ENCODE assay signal across 2 cellular contexts in the genomic region with DNA sequence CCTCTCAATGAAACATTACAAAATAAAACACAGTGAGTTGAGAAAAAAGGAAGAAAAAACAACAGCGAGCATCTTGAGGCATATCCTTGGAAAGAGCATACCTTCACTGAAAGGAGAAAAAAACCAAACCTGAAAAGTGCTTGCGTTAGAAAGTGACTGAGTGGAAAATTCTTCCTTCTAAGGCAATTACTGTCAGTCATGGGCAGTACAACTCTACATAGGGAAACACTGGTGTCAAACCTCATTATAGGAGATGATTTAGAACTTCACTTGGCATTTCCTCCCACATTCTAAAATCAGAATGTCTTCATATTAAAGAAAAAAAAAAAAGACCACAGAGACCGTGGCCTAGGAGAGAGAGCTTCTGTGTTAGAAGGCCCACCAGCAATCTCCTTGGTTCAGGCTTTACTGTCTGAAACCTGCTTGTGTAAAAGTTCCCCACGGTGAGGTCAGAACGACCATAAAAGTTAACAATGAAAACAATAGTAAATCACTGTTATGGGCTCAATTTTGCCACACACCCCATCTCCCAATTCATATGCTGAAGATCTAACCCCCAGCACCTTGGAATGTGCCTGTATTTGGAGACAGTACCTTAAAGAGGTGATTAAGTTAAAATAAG.
TF ChIP-seq lines count a peak whose summit lies in the region.

No MANE protein-coding gene starts in this region.

TF ChIP-seq in HEK293, 187 proteins besides CTCF, POLR2A, EP300 and RAD21 (continued from another document):
- TF ChIP-seq, protein P1, sequence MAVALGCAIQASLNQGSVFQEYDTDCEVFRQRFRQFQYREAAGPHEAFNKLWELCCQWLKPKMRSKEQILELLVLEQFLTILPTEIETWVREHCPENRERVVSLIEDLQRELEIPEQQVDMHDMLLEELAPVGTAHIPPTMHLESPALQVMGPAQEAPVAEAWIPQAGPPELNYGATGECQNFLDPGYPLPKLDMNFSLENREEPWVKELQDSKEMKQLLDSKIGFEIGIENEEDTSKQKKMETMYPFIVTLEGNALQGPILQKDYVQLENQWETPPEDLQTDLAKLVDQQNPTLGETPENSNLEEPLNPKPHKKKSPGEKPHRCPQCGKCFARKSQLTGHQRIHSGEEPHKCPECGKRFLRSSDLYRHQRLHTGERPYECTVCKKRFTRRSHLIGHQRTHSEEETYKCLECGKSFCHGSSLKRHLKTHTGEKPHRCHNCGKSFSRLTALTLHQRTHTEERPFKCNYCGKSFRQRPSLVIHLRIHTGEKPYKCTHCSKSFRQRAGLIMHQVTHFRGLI (tag by site-specific recombination; IDR thresholded peaks at IDR 0.05): peak; percentile 68; the same call in 1 of the 2 replicates

TF ChIP-seq in neural cell, 6 proteins besides CTCF, POLR2A, EP300 and RAD21 (continued from another document):
- TF ChIP-seq, protein P2, sequence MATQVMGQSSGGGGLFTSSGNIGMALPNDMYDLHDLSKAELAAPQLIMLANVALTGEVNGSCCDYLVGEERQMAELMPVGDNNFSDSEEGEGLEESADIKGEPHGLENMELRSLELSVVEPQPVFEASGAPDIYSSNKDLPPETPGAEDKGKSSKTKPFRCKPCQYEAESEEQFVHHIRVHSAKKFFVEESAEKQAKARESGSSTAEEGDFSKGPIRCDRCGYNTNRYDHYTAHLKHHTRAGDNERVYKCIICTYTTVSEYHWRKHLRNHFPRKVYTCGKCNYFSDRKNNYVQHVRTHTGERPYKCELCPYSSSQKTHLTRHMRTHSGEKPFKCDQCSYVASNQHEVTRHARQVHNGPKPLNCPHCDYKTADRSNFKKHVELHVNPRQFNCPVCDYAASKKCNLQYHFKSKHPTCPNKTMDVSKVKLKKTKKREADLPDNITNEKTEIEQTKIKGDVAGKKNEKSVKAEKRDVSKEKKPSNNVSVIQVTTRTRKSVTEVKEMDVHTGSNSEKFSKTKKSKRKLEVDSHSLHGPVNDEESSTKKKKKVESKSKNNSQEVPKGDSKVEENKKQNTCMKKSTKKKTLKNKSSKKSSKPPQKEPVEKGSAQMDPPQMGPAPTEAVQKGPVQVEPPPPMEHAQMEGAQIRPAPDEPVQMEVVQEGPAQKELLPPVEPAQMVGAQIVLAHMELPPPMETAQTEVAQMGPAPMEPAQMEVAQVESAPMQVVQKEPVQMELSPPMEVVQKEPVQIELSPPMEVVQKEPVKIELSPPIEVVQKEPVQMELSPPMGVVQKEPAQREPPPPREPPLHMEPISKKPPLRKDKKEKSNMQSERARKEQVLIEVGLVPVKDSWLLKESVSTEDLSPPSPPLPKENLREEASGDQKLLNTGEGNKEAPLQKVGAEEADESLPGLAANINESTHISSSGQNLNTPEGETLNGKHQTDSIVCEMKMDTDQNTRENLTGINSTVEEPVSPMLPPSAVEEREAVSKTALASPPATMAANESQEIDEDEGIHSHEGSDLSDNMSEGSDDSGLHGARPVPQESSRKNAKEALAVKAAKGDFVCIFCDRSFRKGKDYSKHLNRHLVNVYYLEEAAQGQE (IDR thresholded peaks at IDR 0.05; ENCODE audit: borderline replicate concordance): no peak
- TF ChIP-seq SMC3 (conservative IDR thresholded peaks at IDR 0.05; ENCODE audit: poor library complexity) (no peak), POLR2AphosphoS5 (IDR thresholded peaks at IDR 0.05) (no peak)
TF ChIP-seq in neural cell: peak in this region for 0.
